In the genomic region with DNA sequence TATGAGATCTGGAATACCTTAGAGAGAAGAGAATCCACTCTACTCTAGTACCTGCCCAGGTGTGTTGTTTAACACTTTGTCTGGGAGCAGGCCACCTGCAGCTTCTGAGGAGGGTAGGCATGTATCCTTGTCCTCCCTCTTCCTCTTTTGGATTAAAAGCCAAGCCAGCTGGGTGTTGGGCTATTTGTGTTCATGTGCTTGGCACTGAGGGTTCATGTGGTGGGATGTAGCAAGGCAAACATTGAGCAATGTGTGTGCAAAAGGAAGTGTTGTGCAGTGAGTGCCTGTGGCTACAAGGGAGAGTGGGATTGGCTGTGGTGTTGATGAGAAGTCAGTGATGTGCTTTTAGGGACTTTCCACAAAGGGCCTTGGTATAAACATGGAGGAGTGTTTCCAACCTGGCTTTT, we compare ENCODE assay signal across 8 cellular contexts. TPM values are rescaled to one million over a fixed set of nuclear protein-coding genes. Genes with fewer than 3 reads are reported as not detected.
DNase-seq lines count a peak whose midpoint lies in the region; ATAC-seq, FAIRE-seq and TF ChIP-seq lines count a peak whose summit lies in the region.

No MANE protein-coding gene starts in this region.

- no peak overlapping the region for H2AFZ ChIP-seq in smooth muscle cell (ENCODE audit: low read depth)

- peak; percentile 28 for DNase-seq in stimulated activated CD4-positive, alpha-beta T cell treated with anti-CD3 and anti-CD28 coated beads, Interleukin-1b, Interleukin-23, amount 100 ng/mL, for 48 hours
- no peak for DNase-seq in stimulated activated CD4-positive, alpha-beta T cell treated with anti-CD3 and anti-CD28 coated beads, Interleukin-12 subunit alpha, Interleukin-12 subunit beta, amount 100 ng/mL, for 4 hours
- DNase-seq in RPMI7951 (ENCODE audit: low read depth), result peak; percentile 91
- DNase-seq in fibroblast of peridontal ligament (ENCODE audit: extremely low read depth), result peak; percentile 81
- no peak for DNase-seq in smooth muscle cell (lab: John Stamatoyannopoulos, UW; ENCODE audit: unreplicated experiment)
- no peak for DNase-seq in GM19239 (ENCODE audit: insufficient read length, low spot score)
- DNase-seq in DMS79 treated with DMSO at 0.1 percent for 48 hours (lab: John Stamatoyannopoulos, UW), result no peak

- H3K4me2 ChIP-seq in smooth muscle cell, result peak overlapping the region; percentile 69

- H3K4me3 ChIP-seq in smooth muscle cell, result no peak overlapping the region

- H3K79me2 ChIP-seq in smooth muscle cell (ENCODE audit: low read depth), result peaks cover 38% of the 10 kb centered on the region

- H3K36me3 ChIP-seq in smooth muscle cell (ENCODE audit: low read depth), result no peaks in the 10 kb centered on the region

- no peaks in the 10 kb centered on the region for H3K27me3 ChIP-seq in smooth muscle cell (ENCODE audit: low read depth)

- no peak overlapping the region for H3K9ac ChIP-seq in smooth muscle cell (ENCODE audit: low read depth)

- peaks cover 13% of the 10 kb centered on the region for H4K20me1 ChIP-seq in smooth muscle cell (ENCODE audit: low read depth)

- TF ChIP-seq CTCF in smooth muscle cell (IDR thresholded peaks at IDR 0.05; ENCODE audit: borderline replicate concordance, insufficient read depth, poor library complexity, severe bottlenecking), result no peak

- no peak for ATAC-seq in HG02678 (IDR thresholded peaks at IDR 0.05; ENCODE audit: unreplicated experiment)

- no peaks in the 10 kb centered on the region for H3K9me3 ChIP-seq in smooth muscle cell (replicated peaks; ENCODE audit: low read depth)

- H3K4me1 ChIP-seq in smooth muscle cell (ENCODE audit: low read depth), result peaks cover 12% of the 10 kb centered on the region

- FAIRE-seq in GM19239 (lab: Jason Lieb, UNC), result no peak

- H3K27ac ChIP-seq in smooth muscle cell (ENCODE audit: low read depth), result peak overlapping the region; percentile 94

- H3F3A ChIP-seq in smooth muscle cell (ENCODE audit: low read depth), result peaks cover 23% of the 10 kb centered on the region

RNA-seq across cellular contexts. Expression of gene TTLL4, which starts 23.0 kb away (rescaled TPM):
- total RNA-seq in RPMI7951 (2014; rRNA removed; shearing (Covaris generic)), result 17.5 and 28.7 TPM in 2 replicates
- total RNA-seq in smooth muscle cell, result 21.5 and 38.3 TPM in 2 replicates
- 22.5 and 24.3 TPM in 2 replicates for polyA plus RNA-seq in smooth muscle cell

RNA-seq across cellular contexts. Expression of gene CYP27A1, which starts 48.3 kb away (rescaled TPM):
- 19.9 and 20.5 TPM in 2 replicates for total RNA-seq in RPMI7951 (2014; rRNA removed; shearing (Covaris generic))
- total RNA-seq in smooth muscle cell, result 9.6 and 11.2 TPM in 2 replicates
- 11.5 and 14.9 TPM in 2 replicates for polyA plus RNA-seq in smooth muscle cell

Comparison
In these comparisons a context has a peak if more than half of its experiments do, and no peak if none do; other contexts are left out.
1. DNase-seq: peak in stimulated activated CD4-positive, alpha-beta T cell treated with anti-CD3 and anti-CD28 coated beads, Interleukin-1b, Interleukin-23, amount 100 ng/mL, for 48 hours (single experiment), RPMI7951 (single experiment) and fibroblast of peridontal ligament (single experiment); none in stimulated activated CD4-positive, alpha-beta T cell treated with anti-CD3 and anti-CD28 coated beads, Interleukin-12 subunit alpha, Interleukin-12 subunit beta, amount 100 ng/mL, for 4 hours (single experiment), smooth muscle cell (single experiment), GM19239 (single experiment) and DMS79 treated with DMSO at 0.1 percent for 48 hours (single experiment).